ENCODE assay signal across 1 cellular context in genomic region chr22:31943976-31944699, GRCh38.
TF ChIP-seq lines count a peak whose summit lies in the region.

TSS of gene YWHAH (plus strand) at chr22:31944535. CDS start at chr22:31944734, 199 bp downstream.

TF ChIP-seq in Ishikawa, 13 proteins besides CTCF, POLR2A, EP300 and RAD21 (continued from another document):
- TF ChIP-seq MAX (IDR thresholded peaks at IDR 0.05), result peak; percentile 78; the same call in 1 of the 2 replicates
- no peak for TF ChIP-seq CEBPB (IDR thresholded peaks at IDR 0.05)
- no peak for TF ChIP-seq CREB1 (IDR thresholded peaks at IDR 0.05; ENCODE audit: low read depth)
- peak; percentile 23; the same call in 1 of the 2 replicates for TF ChIP-seq USF1 (IDR thresholded peaks at IDR 0.05)
